20 cellular contexts compared by ENCODE assay signal in genomic region chr19:16922592-16922934, GRCh38. TPM values are rescaled to one million over a fixed set of nuclear protein-coding genes. Genes with fewer than 3 reads are reported as not detected.
"Had no signal": no experiment of that assay in that cellular context is flagged by ENCODE, and none has a peak within 500 bp of the region (broad histone marks: within the 10 kb centered on the region; RNA-seq: fewer than 3 reads in every experiment).

No MANE protein-coding gene starts in this region.

- H3K4me1 Mint-ChIP-seq: immature natural killer cell, naive B cell, nephron had no signal

- DNase-seq: colonic mucosa; dermis blood vessel endothelial cell; esophagus squamous epithelium; foreskin fibroblast; glutamatergic neuron; immature natural killer cell; left cardiac atrium; left ventricle myocardium superior; mesendoderm; naive B cell; ovary; small intestine; stimulated activated CD4-positive, alpha-beta T cell treated with anti-CD3 and anti-CD28 coated beads, Interleukin-12 subunit alpha, Interleukin-12 subunit beta, amount 100 ng/mL, for 4 hours; stimulated activated naive CD4-positive, alpha-beta T cell; stomach; substantia nigra; transverse colon had no signal

- ATAC-seq: gastroesophageal sphincter, left cardiac atrium, left ventricle myocardium superior had no signal

- H3K27ac Mint-ChIP-seq: nephron had no signal

- H3K9me3 ChIP-seq: colonic mucosa, ovary, transverse colon had no signal

- H3K4me3 Mint-ChIP-seq: immature natural killer cell, naive B cell, nephron had no signal

RNA-seq across cellular contexts. Expression of gene F2RL3, which starts 33.8 kb away (rescaled TPM):
- total RNA-seq: epithelial cell of proximal tubule had no signal
